1 cellular context compared by ENCODE assay signal in the genomic region with DNA sequence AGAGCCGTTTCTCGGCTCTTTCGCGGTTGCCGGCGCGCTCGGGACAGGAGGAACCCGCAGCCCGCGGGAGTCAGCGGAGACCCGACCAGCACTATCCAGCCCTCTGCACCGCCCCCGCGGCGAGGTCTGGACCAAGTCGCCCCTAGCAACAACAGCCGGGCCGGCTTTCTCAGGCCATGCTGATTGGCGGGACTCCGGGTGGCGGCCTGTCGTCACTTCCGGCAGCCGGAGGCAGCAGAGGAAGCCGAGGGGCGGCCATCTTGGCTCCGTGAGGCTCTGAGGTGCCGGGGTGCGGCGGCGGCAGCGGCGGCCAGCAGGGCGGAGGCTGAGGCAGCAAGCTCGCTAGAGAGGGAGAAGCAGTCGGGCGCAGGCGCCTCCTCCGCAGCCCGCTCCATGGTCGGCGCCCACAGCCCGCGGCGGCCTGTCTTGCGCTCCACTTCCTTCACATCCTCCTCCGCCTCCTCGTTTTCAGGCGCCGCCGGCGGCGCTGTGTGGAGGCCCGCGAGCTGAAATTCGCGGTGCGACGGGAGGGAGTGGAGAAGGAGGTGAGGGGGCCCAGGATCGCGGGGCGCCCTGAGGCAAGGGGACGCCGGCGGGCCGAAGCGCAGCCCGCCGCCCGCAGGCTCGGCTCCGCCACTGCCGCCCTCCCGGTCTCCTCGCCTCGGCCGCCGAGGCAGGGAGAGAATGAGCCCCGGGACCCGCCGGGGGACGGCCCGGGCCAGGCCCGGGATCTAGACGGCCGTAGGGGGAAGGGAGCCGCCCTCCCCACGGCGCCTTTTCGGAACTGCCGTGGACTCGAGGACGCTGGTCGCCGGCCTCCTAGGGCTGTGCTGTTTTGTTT.
TF ChIP-seq lines count a peak whose summit lies in the region.

TSS of gene MARK3 (plus strand) at position 263 of the 841 bp plus-strand sequence. CDS start 615 bp downstream, outside the sequence.

TF ChIP-seq in K562, 482 proteins besides CTCF, POLR2A, EP300 and RAD21 (continued from another document and continues in another):
- TF ChIP-seq NFRKB (IDR thresholded peaks at IDR 0.05; ENCODE audit: low read depth) (peak; percentile 68; the same call in 1 of the 2 replicates), RCOR1 (IDR thresholded peaks at IDR 0.05; ENCODE audit: borderline replicate concordance in 1 of 2, low read depth in 2 of 2, low read length in 2 of 2) (peak in 1 of 2 experiments; percentile 33; a peak in 1 of 4 replicates), HCFC1 (IDR thresholded peaks at IDR 0.05; ENCODE audit: low read depth, low read length) (peak; percentile 53), CREB1 (IDR thresholded peaks at IDR 0.05) (peak; percentile 82), CREB1 (CRISPR knock-in tag; IDR thresholded peaks at IDR 0.05) (peak; percentile 92), MYC (IDR thresholded peaks at IDR 0.05; ENCODE audit: low read depth, low read length) (peak; percentile 28; the same call in 1 of the 2 replicates), MYC (CRISPR knock-in tag; IDR thresholded peaks at IDR 0.05; ENCODE audit: borderline replicate concordance, low read depth) (0 out of 2 replicates have a peak, but pooled peaks have one; percentile 41), TRIM28 (IDR thresholded peaks at IDR 0.05) (no peak), ASH1L (IDR thresholded peaks at IDR 0.05; ENCODE audit: borderline replicate concordance, low read depth, partially characterized antibody) (no peak), CAMTA2 (CRISPR knock-in tag; conservative IDR thresholded peaks at IDR 0.05) (no peak), MEF2A (IDR thresholded peaks at IDR 0.05; ENCODE audit: control insufficient read depth, low read depth, low read length) (no peak), CTCFL (IDR thresholded peaks at IDR 0.05; ENCODE audit: borderline replicate concordance, insufficient read depth, low read depth, low read length, poor library complexity, severe bottlenecking) (no peak), RFX1 (IDR thresholded peaks at IDR 0.05) (peak; percentile 94), ETV6 (IDR thresholded peaks at IDR 0.05; ENCODE audit: borderline replicate concordance in 1 of 2, low read depth in 2 of 2, low read length in 1 of 2) (no peak), ETV6 (CRISPR knock-in tag; IDR thresholded peaks at IDR 0.05; ENCODE audit: borderline replicate concordance) (no peak), CTBP1 (IDR thresholded peaks at IDR 0.05; ENCODE audit: borderline replicate concordance) (peak; percentile 45; the same call in 1 of the 2 replicates), HNRNPL (IDR thresholded peaks at IDR 0.05; ENCODE audit: low read depth, low read length) (no peak), PURB (CRISPR knock-in tag; IDR thresholded peaks at IDR 0.05; ENCODE audit: low read depth) (no peak), ZNF639 (CRISPR knock-in tag; conservative IDR thresholded peaks at IDR 0.05 in 1 of 2, IDR thresholded peaks at IDR 0.05 in 1 of 2) (peak in 1 of 2 experiments; percentile 33; a peak in 2 of 4 replicates), ETV1 (tag; conservative IDR thresholded peaks at IDR 0.05; ENCODE audit: low read depth) (no peak; the same call in 1 of the 2 replicates), NCOA2 (IDR thresholded peaks at IDR 0.05; ENCODE audit: partially characterized antibody in 2 of 2) (no peak)
- TF ChIP-seq, protein P1, sequence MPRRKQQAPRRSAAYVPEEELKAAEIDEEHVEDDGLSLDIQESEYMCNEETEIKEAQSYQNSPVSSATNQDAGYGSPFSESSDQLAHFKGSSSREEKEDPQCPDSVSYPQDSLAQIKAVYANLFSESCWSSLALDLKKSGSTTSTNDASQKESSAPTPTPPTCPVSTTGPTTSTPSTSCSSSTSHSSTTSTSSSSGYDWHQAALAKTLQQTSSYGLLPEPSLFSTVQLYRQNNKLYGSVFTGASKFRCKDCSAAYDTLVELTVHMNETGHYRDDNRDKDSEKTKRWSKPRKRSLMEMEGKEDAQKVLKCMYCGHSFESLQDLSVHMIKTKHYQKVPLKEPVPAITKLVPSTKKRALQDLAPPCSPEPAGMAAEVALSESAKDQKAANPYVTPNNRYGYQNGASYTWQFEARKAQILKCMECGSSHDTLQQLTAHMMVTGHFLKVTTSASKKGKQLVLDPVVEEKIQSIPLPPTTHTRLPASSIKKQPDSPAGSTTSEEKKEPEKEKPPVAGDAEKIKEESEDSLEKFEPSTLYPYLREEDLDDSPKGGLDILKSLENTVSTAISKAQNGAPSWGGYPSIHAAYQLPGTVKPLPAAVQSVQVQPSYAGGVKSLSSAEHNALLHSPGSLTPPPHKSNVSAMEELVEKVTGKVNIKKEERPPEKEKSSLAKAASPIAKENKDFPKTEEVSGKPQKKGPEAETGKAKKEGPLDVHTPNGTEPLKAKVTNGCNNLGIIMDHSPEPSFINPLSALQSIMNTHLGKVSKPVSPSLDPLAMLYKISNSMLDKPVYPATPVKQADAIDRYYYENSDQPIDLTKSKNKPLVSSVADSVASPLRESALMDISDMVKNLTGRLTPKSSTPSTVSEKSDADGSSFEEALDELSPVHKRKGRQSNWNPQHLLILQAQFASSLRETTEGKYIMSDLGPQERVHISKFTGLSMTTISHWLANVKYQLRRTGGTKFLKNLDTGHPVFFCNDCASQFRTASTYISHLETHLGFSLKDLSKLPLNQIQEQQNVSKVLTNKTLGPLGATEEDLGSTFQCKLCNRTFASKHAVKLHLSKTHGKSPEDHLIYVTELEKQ (CRISPR knock-in tag; IDR thresholded peaks at IDR 0.05) = no peak
- TF ChIP-seq, protein P2, sequence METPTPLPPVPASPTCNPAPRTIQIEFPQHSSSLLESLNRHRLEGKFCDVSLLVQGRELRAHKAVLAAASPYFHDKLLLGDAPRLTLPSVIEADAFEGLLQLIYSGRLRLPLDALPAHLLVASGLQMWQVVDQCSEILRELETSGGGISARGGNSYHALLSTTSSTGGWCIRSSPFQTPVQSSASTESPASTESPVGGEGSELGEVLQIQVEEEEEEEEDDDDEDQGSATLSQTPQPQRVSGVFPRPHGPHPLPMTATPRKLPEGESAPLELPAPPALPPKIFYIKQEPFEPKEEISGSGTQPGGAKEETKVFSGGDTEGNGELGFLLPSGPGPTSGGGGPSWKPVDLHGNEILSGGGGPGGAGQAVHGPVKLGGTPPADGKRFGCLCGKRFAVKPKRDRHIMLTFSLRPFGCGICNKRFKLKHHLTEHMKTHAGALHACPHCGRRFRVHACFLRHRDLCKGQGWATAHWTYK (CRISPR knock-in tag; IDR thresholded peaks at IDR 0.05) = 0 out of 2 replicates have a peak, but pooled peaks have one; percentile 17
- TF ChIP-seq, protein P3, sequence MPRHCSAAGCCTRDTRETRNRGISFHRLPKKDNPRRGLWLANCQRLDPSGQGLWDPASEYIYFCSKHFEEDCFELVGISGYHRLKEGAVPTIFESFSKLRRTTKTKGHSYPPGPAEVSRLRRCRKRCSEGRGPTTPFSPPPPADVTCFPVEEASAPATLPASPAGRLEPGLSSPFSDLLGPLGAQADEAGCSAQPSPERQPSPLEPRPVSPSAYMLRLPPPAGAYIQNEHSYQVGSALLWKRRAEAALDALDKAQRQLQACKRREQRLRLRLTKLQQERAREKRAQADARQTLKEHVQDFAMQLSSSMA (CRISPR knock-in tag; IDR thresholded peaks at IDR 0.05) = no peak
- TF ChIP-seq, protein P4, sequence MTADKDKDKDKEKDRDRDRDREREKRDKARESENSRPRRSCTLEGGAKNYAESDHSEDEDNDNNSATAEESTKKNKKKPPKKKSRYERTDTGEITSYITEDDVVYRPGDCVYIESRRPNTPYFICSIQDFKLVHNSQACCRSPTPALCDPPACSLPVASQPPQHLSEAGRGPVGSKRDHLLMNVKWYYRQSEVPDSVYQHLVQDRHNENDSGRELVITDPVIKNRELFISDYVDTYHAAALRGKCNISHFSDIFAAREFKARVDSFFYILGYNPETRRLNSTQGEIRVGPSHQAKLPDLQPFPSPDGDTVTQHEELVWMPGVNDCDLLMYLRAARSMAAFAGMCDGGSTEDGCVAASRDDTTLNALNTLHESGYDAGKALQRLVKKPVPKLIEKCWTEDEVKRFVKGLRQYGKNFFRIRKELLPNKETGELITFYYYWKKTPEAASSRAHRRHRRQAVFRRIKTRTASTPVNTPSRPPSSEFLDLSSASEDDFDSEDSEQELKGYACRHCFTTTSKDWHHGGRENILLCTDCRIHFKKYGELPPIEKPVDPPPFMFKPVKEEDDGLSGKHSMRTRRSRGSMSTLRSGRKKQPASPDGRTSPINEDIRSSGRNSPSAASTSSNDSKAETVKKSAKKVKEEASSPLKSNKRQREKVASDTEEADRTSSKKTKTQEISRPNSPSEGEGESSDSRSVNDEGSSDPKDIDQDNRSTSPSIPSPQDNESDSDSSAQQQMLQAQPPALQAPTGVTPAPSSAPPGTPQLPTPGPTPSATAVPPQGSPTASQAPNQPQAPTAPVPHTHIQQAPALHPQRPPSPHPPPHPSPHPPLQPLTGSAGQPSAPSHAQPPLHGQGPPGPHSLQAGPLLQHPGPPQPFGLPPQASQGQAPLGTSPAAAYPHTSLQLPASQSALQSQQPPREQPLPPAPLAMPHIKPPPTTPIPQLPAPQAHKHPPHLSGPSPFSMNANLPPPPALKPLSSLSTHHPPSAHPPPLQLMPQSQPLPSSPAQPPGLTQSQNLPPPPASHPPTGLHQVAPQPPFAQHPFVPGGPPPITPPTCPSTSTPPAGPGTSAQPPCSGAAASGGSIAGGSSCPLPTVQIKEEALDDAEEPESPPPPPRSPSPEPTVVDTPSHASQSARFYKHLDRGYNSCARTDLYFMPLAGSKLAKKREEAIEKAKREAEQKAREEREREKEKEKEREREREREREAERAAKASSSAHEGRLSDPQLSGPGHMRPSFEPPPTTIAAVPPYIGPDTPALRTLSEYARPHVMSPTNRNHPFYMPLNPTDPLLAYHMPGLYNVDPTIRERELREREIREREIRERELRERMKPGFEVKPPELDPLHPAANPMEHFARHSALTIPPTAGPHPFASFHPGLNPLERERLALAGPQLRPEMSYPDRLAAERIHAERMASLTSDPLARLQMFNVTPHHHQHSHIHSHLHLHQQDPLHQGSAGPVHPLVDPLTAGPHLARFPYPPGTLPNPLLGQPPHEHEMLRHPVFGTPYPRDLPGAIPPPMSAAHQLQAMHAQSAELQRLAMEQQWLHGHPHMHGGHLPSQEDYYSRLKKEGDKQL (CRISPR knock-in tag; IDR thresholded peaks at IDR 0.05; ENCODE audit: borderline replicate concordance) = no peak
- TF ChIP-seq, protein P5, sequence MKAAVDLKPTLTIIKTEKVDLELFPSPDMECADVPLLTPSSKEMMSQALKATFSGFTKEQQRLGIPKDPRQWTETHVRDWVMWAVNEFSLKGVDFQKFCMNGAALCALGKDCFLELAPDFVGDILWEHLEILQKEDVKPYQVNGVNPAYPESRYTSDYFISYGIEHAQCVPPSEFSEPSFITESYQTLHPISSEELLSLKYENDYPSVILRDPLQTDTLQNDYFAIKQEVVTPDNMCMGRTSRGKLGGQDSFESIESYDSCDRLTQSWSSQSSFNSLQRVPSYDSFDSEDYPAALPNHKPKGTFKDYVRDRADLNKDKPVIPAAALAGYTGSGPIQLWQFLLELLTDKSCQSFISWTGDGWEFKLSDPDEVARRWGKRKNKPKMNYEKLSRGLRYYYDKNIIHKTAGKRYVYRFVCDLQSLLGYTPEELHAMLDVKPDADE (conservative IDR thresholded peaks at IDR 0.05; ENCODE audit: control insufficient read depth, low read depth, low read length) = 0 out of 2 replicates have a peak, but pooled peaks have one; percentile 20
